In the genomic region with DNA sequence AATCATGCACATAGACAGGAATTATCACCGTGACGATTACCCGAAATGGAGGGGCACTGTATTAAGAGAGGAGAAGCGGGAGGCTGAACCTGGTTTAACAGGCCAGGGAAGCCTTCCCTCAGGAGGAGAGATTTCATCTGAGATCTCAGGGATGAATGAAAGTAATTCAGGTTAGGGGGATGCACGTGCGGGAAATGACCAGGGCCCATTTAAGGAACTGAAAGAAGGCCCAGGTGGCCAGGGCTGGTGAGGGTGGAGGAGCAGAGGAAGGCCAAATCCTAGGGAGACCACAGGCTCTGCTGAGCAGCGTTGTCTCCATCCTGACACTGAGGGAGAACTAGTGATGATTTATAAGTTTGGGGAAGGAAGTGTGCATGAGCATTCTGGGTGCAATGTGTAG, we compare ENCODE assay signal across 19 cellular contexts. TPM values are rescaled to one million over a fixed set of nuclear protein-coding genes. Genes with fewer than 3 reads are reported as not detected.
DNase-seq lines count a peak whose midpoint lies in the region; ATAC-seq and FAIRE-seq lines count a peak whose summit lies in the region.
"Had no signal": no experiment of that assay in that cellular context is flagged by ENCODE, and none has a peak within 500 bp of the region (broad histone marks: within the 10 kb centered on the region; RNA-seq: fewer than 3 reads in every experiment).

No MANE protein-coding gene starts in this region.

- H3K4me3 Mint-ChIP-seq in activated T-helper 17 cell treated with anti-CD3 and anti-CD28 coated beads, Interleukin-2, amount 50 U/mL, for 72 hours: no peak overlapping the region
- H3K4me3 Mint-ChIP-seq: CD14-positive monocyte; CD4-positive, alpha-beta memory T cell; CD4-positive, CD25-positive, alpha-beta regulatory T cell; CD8-positive, alpha-beta memory T cell had no signal

- peaks cover 5 to 32% (median 24%) of the 10 kb centered on the region in 10 experiments; a peak in 17 of 20 replicates for H3K4me1 ChIP-seq in BLaER1 treated with 17β-estradiol and CSF1 and Interleukin-3, amounts not matched to agents 10 nM and 100 nM
- H3K4me1 ChIP-seq in effector memory CD4-positive, alpha-beta T cell (ENCODE audit: control insufficient read depth, insufficient read depth, low read length, poor library complexity, severe bottlenecking): no peaks in the 10 kb centered on the region
- H3K4me1 ChIP-seq: BE2C had no signal

- H3K36me3 ChIP-seq in BLaER1 treated with 17β-estradiol and CSF1 and Interleukin-3, amounts not matched to agents 10 nM and 100 nM: no peaks in the 10 kb centered on the region
- no peaks in the 10 kb centered on the region for H3K36me3 ChIP-seq in effector memory CD4-positive, alpha-beta T cell (ENCODE audit: control insufficient read depth, insufficient read depth, low read length)
- H3K36me3 ChIP-seq: BE2C had no signal

- no peaks in the 10 kb centered on the region for H4K20me1 ChIP-seq in BLaER1 treated with 17β-estradiol and CSF1 and Interleukin-3, amounts not matched to agents 10 nM and 100 nM

- H3K36me3 Mint-ChIP-seq in activated T-helper 17 cell treated with anti-CD3 and anti-CD28 coated beads, Interleukin-2, amount 50 U/mL, for 72 hours (ENCODE audit: low read depth): no peaks in the 10 kb centered on the region
- H3K36me3 Mint-ChIP-seq: CD14-positive monocyte; CD4-positive, alpha-beta memory T cell; CD4-positive, CD25-positive, alpha-beta regulatory T cell; CD8-positive, alpha-beta memory T cell had no signal

- no peak overlapping the region for H3K27ac Mint-ChIP-seq in activated T-helper 17 cell treated with anti-CD3 and anti-CD28 coated beads, Interleukin-2, amount 50 U/mL, for 72 hours
- H3K27ac Mint-ChIP-seq: CD14-positive monocyte; CD4-positive, alpha-beta memory T cell; CD4-positive, CD25-positive, alpha-beta regulatory T cell; CD8-positive, alpha-beta memory T cell had no signal

- no peak overlapping the region for H3K4me3 ChIP-seq in BLaER1 treated with 17β-estradiol and CSF1 and Interleukin-3, amounts not matched to agents 10 nM and 100 nM
- H3K4me3 ChIP-seq in effector memory CD4-positive, alpha-beta T cell (ENCODE audit: insufficient read depth, low read depth, low read length, poor library complexity, severe bottlenecking): no peak overlapping the region

- no peaks in the 10 kb centered on the region for H3K27me3 Mint-ChIP-seq in activated T-helper 17 cell treated with anti-CD3 and anti-CD28 coated beads, Interleukin-2, amount 50 U/mL, for 72 hours
- H3K27me3 Mint-ChIP-seq: CD4-positive, alpha-beta memory T cell; CD4-positive, CD25-positive, alpha-beta regulatory T cell had no signal

- no peaks in the 10 kb centered on the region for H3K4me1 Mint-ChIP-seq in activated T-helper 17 cell treated with anti-CD3 and anti-CD28 coated beads, Interleukin-2, amount 50 U/mL, for 72 hours
- H3K4me1 Mint-ChIP-seq: CD14-positive monocyte; CD4-positive, alpha-beta memory T cell; CD4-positive, CD25-positive, alpha-beta regulatory T cell; CD8-positive, alpha-beta memory T cell had no signal

- ATAC-seq in activated T-helper 17 cell treated with anti-CD3 and anti-CD28 coated beads, Interleukin-2, amount 50 U/mL, for 72 hours (replicated peaks): no peak

- H3K27ac ChIP-seq in BLaER1 treated with 17β-estradiol and CSF1 and Interleukin-3, amounts not matched to agents 10 nM and 100 nM: no peak overlapping the region
- no peak overlapping the region for H3K27ac ChIP-seq in effector memory CD4-positive, alpha-beta T cell (ENCODE audit: insufficient read depth, low read length, poor library complexity, severe bottlenecking)

- no peaks in the 10 kb centered on the region for H3K27me3 ChIP-seq in BLaER1 treated with 17β-estradiol and CSF1 and Interleukin-3, amounts not matched to agents 10 nM and 100 nM
- no peaks in the 10 kb centered on the region for H3K27me3 ChIP-seq in effector memory CD4-positive, alpha-beta T cell (replicated peaks; ENCODE audit: control insufficient read depth, insufficient read depth, low read length, poor library complexity, severe bottlenecking)
- H3K27me3 ChIP-seq: BE2C had no signal

- H3K9me3 ChIP-seq in BLaER1 treated with 17β-estradiol and CSF1 and Interleukin-3, amounts not matched to agents 10 nM and 100 nM (replicated peaks in 1 of 11): no peaks in the 10 kb centered on the region
- no peaks in the 10 kb centered on the region for H3K9me3 ChIP-seq in effector memory CD4-positive, alpha-beta T cell (ENCODE audit: control insufficient read depth, low read length)
- H3K9me3 ChIP-seq: BE2C had no signal

- no peak for FAIRE-seq in HTR-8/SVneo (lab: Jason Lieb, UNC)
- FAIRE-seq: A204.1, G401.6, GM19239 had no signal

- no peaks in the 10 kb centered on the region for H3K9me3 Mint-ChIP-seq in activated T-helper 17 cell treated with anti-CD3 and anti-CD28 coated beads, Interleukin-2, amount 50 U/mL, for 72 hours

- DNase-seq in MV-4-11 (lab: John Stamatoyannopoulos, UW) (peak; percentile 84), HTR-8/SVneo (ENCODE audit: insufficient read length, low spot score) (no peak)
- DNase-seq in effector memory CD4-positive, alpha-beta T cell: no peak
- DNase-seq: 8988T; ACHN; C1 segment of cervical spinal cord; CD4-positive, alpha-beta memory T cell; CD4-positive, CD25-positive, alpha-beta regulatory T cell; CD8-positive, alpha-beta memory T cell; COR-L47; DMS79 treated with DMSO at 0.1 percent for 48 hours; GF-D8 had no signal

- H3K9ac ChIP-seq in BLaER1 treated with 17β-estradiol and CSF1 and Interleukin-3, amounts not matched to agents 10 nM and 100 nM: no peak overlapping the region

- peak overlapping the region in 9 of 11 experiments; percentile 29 to 68 (median 52); a peak in 18 of 22 replicates for H3K4me2 ChIP-seq in BLaER1 treated with 17β-estradiol and CSF1 and Interleukin-3, amounts not matched to agents 10 nM and 100 nM

RNA-seq across cellular contexts. Expression of gene OPCML, which starts 16.3 kb away (rescaled TPM):
- total RNA-seq in activated T-helper 17 cell treated with anti-CD3 and anti-CD28 coated beads, Interleukin-2, amount 50 U/mL, for 72 hours: not detected
- total RNA-seq: CD4-positive, alpha-beta memory T cell; CD4-positive, CD25-positive, alpha-beta regulatory T cell; CD8-positive, alpha-beta memory T cell had no signal
